Comparison of ENCODE assay signal across 1 cellular context in the genomic region with DNA sequence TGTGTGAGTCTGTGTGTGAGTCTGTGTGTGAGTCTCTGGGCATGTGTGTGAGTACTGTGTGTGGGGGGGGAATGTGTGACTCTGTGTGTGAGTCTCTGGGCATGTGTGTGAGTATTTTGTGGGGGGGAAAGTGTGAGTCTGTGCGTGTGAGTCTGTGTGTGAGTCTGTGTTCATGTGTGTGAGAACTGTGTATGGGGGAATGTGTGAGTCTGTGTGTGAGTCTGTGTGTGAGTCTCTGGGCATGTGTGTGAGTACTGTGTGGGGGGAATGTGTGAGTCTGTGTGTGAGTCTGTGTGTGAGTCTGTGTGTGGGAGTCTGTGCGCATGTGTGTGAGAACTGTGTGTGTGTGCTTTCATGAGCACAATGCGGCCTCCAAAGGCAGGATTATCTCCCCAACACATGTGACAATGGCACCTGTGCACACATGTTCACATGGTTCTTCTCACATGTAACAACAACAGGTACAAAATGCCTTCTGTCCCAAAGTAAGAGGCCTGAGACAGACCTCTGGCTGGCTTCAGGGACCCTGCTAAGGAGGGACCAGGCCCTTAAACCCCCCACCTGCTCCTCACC.
TF ChIP-seq lines count a peak whose summit lies in the region.

No MANE protein-coding gene starts in this region.

TF ChIP-seq in HepG2, 621 proteins besides CTCF, POLR2A, EP300 and RAD21:
- TF ChIP-seq, protein P1, sequence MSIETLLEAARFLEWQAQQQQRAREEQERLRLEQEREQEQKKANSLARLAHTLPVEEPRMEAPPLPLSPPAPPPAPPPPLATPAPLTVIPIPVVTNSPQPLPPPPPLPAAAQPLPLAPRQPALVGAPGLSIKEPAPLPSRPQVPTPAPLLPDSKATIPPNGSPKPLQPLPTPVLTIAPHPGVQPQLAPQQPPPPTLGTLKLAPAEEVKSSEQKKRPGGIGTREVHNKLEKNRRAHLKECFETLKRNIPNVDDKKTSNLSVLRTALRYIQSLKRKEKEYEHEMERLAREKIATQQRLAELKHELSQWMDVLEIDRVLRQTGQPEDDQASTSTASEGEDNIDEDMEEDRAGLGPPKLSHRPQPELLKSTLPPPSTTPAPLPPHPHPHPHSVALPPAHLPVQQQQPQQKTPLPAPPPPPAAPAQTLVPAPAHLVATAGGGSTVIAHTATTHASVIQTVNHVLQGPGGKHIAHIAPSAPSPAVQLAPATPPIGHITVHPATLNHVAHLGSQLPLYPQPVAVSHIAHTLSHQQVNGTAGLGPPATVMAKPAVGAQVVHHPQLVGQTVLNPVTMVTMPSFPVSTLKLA (IDR thresholded peaks at IDR 0.05), result peak; percentile 84
- no peak for TF ChIP-seq CENPT (CRISPR knock-in tag; IDR thresholded peaks at IDR 0.05; ENCODE audit: low read depth)
TF ChIP-seq in HepG2: peak in this region for 1.
